8 cellular contexts compared by ENCODE assay signal in the genomic region with DNA sequence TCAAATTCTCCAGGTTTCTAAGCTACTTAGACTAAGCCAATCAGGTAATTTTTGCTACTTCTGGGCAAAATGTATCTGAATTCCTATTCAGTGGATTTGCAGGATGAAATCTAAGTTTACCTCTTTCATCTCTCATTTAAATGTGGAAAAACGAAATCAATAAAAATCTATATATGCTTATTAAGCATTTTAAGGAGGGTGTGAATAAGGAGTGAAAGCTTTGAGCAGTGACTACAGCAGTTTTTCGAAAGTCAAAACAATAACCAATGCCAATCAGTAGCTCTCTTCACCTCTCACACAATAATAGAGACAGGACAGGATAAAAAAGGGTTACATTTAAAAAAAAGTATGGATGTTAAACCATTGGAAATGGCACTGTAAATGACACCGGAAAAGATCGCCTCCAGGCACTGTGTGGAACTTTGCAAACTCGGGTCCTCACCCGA. TPM values are rescaled to one million over a fixed set of nuclear protein-coding genes. Genes with fewer than 3 reads are reported as not detected.
DNase-seq lines count a peak whose midpoint lies in the region; ATAC-seq and TF ChIP-seq lines count a peak whose summit lies in the region.

No MANE protein-coding gene starts in this region.

- ATAC-seq in activated CD4-positive, CD25-positive, alpha-beta regulatory T cell treated with anti-CD3 and anti-CD28 coated beads, Interleukin-2, amount 50 U/mL, for 24 hours, result peak; percentile 14 to 18
- peak; percentile 23 for ATAC-seq in HG03520 (IDR thresholded peaks at IDR 0.05; ENCODE audit: unreplicated experiment)

- H3K4me3 Mint-ChIP-seq in chondrocyte (ENCODE audit: unreplicated experiment), result peak overlapping the region; percentile 80
- peak overlapping the region; percentile 98 for H3K4me3 Mint-ChIP-seq in neural crest cell

- peak overlapping the region; percentile 80 for H3K27ac Mint-ChIP-seq in chondrocyte (ENCODE audit: unreplicated experiment)
- H3K27ac Mint-ChIP-seq in neural crest cell (ENCODE audit: unreplicated experiment), result peak overlapping the region; percentile 85

- DNase-seq in activated CD4-positive, CD25-positive, alpha-beta regulatory T cell treated with anti-CD3 and anti-CD28 coated beads, Interleukin-2, amount 50 U/mL, for 72 hours, result no peak
- DNase-seq in chondrocyte (ENCODE audit: low spot score), result no peak
- no peak for DNase-seq in neural crest cell (ENCODE audit: low read depth, low spot score)
- DNase-seq in stimulated activated naive CD4-positive, alpha-beta T cell (lab: John Stamatoyannopoulos, UW), result no peak
- DNase-seq in NCI-H82 (lab: John Stamatoyannopoulos, UW), result no peak
- DNase-seq in hippocampal formation (lab: John Stamatoyannopoulos, UW), result no peak

- H3K9me3 Mint-ChIP-seq in chondrocyte (ENCODE audit: low read depth) (no peaks in the 10 kb centered on the region), neural crest cell (no peaks in the 10 kb centered on the region)

- H3K27me3 Mint-ChIP-seq in chondrocyte (ENCODE audit: low read depth), result no peaks in the 10 kb centered on the region
- no peaks in the 10 kb centered on the region for H3K27me3 Mint-ChIP-seq in neural crest cell (ENCODE audit: low read depth)

- H3K4me1 Mint-ChIP-seq in chondrocyte (ENCODE audit: low read depth) (peaks cover 18% of the 10 kb centered on the region), neural crest cell (peaks cover 19% of the 10 kb centered on the region)

- H3K36me3 Mint-ChIP-seq in chondrocyte (ENCODE audit: low read depth) (no peaks in the 10 kb centered on the region), neural crest cell (ENCODE audit: low read depth) (no peaks in the 10 kb centered on the region)

- no peak for TF ChIP-seq CTCF in chondrocyte (IDR thresholded peaks at IDR 0.05)
- no peak for TF ChIP-seq CTCF in neural crest cell (conservative IDR thresholded peaks at IDR 0.05)

RNA-seq across cellular contexts. Expression of a gene that starts 0.5 kb away (rescaled TPM):
- total RNA-seq in chondrocyte (12.9 to 28.1 TPM (median 15.1 TPM) in 3 replicates), neural crest cell (24.6 and 27.0 TPM in 2 replicates)
